15 cellular contexts compared by ENCODE assay signal in the genomic region with DNA sequence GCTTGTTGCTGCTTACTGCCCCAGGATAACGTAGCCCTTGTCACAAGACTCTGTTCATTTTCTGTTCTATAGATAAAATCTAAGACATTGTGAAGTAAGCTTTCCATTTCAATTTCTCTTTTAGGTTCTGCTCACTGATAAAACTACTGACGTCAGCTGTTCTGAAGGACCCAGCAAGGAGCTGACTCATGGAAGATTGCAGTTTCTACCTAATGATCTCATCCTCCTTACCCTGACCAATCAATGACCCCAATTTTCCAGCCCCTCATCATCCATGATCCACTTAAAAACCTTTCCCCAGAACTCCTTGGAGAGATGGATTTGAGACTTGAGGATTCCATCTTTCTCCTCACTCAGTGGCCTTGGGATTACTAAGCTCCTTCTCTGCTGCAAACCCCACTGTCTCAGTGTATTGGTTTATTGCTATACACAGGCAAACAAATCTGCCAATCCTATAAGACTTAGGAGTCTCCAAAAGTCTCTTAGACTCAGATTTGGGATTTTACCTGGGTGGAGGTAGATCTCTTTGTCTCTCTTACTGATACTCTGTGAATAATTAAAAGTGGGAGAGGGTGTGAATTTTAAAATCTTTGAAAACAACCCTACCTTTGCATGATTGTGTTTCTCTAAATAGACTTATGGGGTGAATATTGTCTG.
"Had no signal": no experiment of that assay in that cellular context is flagged by ENCODE, and none has a peak within 500 bp of the region (broad histone marks: within the 10 kb centered on the region; RNA-seq: fewer than 3 reads in every experiment).

No MANE protein-coding gene starts in this region.

- H3K27ac ChIP-seq: colonic mucosa, esophagus squamous epithelium, lower lobe of right lung, pancreas, thoracic aorta had no signal

- H3K4me3 Mint-ChIP-seq: activated B cell treated with CpG ODN at 0.5 μM for 24 hours; activated CD4-positive, alpha-beta T cell treated with anti-CD3 and anti-CD28 coated beads, Interleukin-2, amount 10 ng/mL, durations not matched to agents 24 days and 14 days; activated naive CD4-positive, alpha-beta T cell treated with anti-CD3 and anti-CD28 coated beads, Interleukin-2, amount 10 ng/mL, durations not matched to agents 7 days and 5 days; mesothelial cell of epicardium; neural crest cell; stimulated activated effector memory CD8-positive, alpha-beta T cell treated with anti-CD3 and anti-CD28 coated beads, Interleukin-12 subunit alpha, Interleukin-12 subunit beta, amount 100 ng/mL, for 72 hours had no signal

- ATAC-seq: left colon; lower lobe of right lung; pancreas; stimulated activated effector memory CD8-positive, alpha-beta T cell treated with anti-CD3 and anti-CD28 coated beads, Interleukin-12 subunit alpha, Interleukin-12 subunit beta, amount 100 ng/mL, for 72 hours had no signal

- H3K36me3 ChIP-seq: colonic mucosa, esophagus squamous epithelium, lower lobe of right lung, pancreas, thoracic aorta had no signal

- H3K4me1 ChIP-seq: colonic mucosa, esophagus squamous epithelium, lower lobe of right lung, pancreas had no signal

- H3K4me1 Mint-ChIP-seq: activated B cell treated with CpG ODN at 0.5 μM for 24 hours; activated CD4-positive, alpha-beta T cell treated with anti-CD3 and anti-CD28 coated beads, Interleukin-2, amount 10 ng/mL, durations not matched to agents 24 days and 14 days; activated naive CD4-positive, alpha-beta T cell treated with anti-CD3 and anti-CD28 coated beads, Interleukin-2, amount 10 ng/mL, durations not matched to agents 7 days and 5 days; mesothelial cell of epicardium; neural crest cell; stimulated activated effector memory CD8-positive, alpha-beta T cell treated with anti-CD3 and anti-CD28 coated beads, Interleukin-12 subunit alpha, Interleukin-12 subunit beta, amount 100 ng/mL, for 72 hours had no signal

- H3K27me3 Mint-ChIP-seq: activated B cell treated with CpG ODN at 0.5 μM for 24 hours; activated CD4-positive, alpha-beta T cell treated with anti-CD3 and anti-CD28 coated beads, Interleukin-2, amount 10 ng/mL, durations not matched to agents 24 days and 14 days; activated naive CD4-positive, alpha-beta T cell treated with anti-CD3 and anti-CD28 coated beads, Interleukin-2, amount 10 ng/mL, durations not matched to agents 7 days and 5 days had no signal

- H3K4me3 ChIP-seq: colonic mucosa, esophagus squamous epithelium, lower lobe of right lung, pancreas, thoracic aorta had no signal

- H3K9me3 ChIP-seq: colonic mucosa, pancreas had no signal

- H3K36me3 Mint-ChIP-seq: activated naive CD4-positive, alpha-beta T cell treated with anti-CD3 and anti-CD28 coated beads, Interleukin-2, amount 10 ng/mL, durations not matched to agents 7 days and 5 days; stimulated activated effector memory CD8-positive, alpha-beta T cell treated with anti-CD3 and anti-CD28 coated beads, Interleukin-12 subunit alpha, Interleukin-12 subunit beta, amount 100 ng/mL, for 72 hours had no signal

- DNase-seq: activated B cell treated with CpG ODN at 0.5 μM for 24 hours; activated CD4-positive, alpha-beta T cell treated with anti-CD3 and anti-CD28 coated beads, Interleukin-2, amount 10 ng/mL, durations not matched to agents 24 days and 14 days; activated naive CD4-positive, alpha-beta T cell treated with anti-CD3 and anti-CD28 coated beads, Interleukin-2, amount 10 ng/mL, durations not matched to agents 7 days and 5 days; activated T-cell treated with anti-CD3 and anti-CD28 coated beads for 4 hours; colonic mucosa; esophagus squamous epithelium; foreskin fibroblast; left colon; lower lobe of right lung; pancreas; stimulated activated CD4-positive, alpha-beta T cell treated with anti-CD3 and anti-CD28 coated beads, Interleukin-12 subunit alpha, Interleukin-12 subunit beta, amount 100 ng/mL, for 4 hours had no signal

- H3K27me3 ChIP-seq: colonic mucosa, esophagus squamous epithelium, pancreas had no signal

- H3K27ac Mint-ChIP-seq: activated B cell treated with CpG ODN at 0.5 μM for 24 hours; activated CD4-positive, alpha-beta T cell treated with anti-CD3 and anti-CD28 coated beads, Interleukin-2, amount 10 ng/mL, durations not matched to agents 24 days and 14 days; activated naive CD4-positive, alpha-beta T cell treated with anti-CD3 and anti-CD28 coated beads, Interleukin-2, amount 10 ng/mL, durations not matched to agents 7 days and 5 days; mesothelial cell of epicardium; stimulated activated effector memory CD8-positive, alpha-beta T cell treated with anti-CD3 and anti-CD28 coated beads, Interleukin-12 subunit alpha, Interleukin-12 subunit beta, amount 100 ng/mL, for 72 hours had no signal
